In genomic region chr13:97434417-97435296, GRCh38 we compare ENCODE assay signal across 7 cellular contexts. TPM values are rescaled to one million over a fixed set of nuclear protein-coding genes. Genes with fewer than 3 reads are reported as not detected.
DNase-seq lines count a peak whose midpoint lies in the region; ATAC-seq lines count a peak whose summit lies in the region.

No MANE protein-coding gene starts in this region.

- H3K4me3 Mint-ChIP-seq in activated naive CD8-positive, alpha-beta T cell treated with anti-CD3 and anti-CD28 coated beads for 36 hours = peak overlapping the region; percentile 95

- H3K9me3 Mint-ChIP-seq in activated naive CD8-positive, alpha-beta T cell treated with anti-CD3 and anti-CD28 coated beads for 36 hours = no peaks in the 10 kb centered on the region

- DNase-seq in RPMI8226 = peak; percentile 32
- peak; percentile 43 for DNase-seq in activated naive CD8-positive, alpha-beta T cell treated with anti-CD3 and anti-CD28 coated beads for 36 hours
- peak; percentile 52 for DNase-seq in left ventricle myocardium superior
- DNase-seq in renal cortical epithelial cell (ENCODE audit: low read depth) = peak; percentile 8
- no peak for DNase-seq in AG08395 (ENCODE audit: low spot score)

- peaks cover 28% of the 10 kb centered on the region for H3K4me1 Mint-ChIP-seq in activated naive CD8-positive, alpha-beta T cell treated with anti-CD3 and anti-CD28 coated beads for 36 hours

- peaks cover 8% of the 10 kb centered on the region for H3K36me3 Mint-ChIP-seq in activated naive CD8-positive, alpha-beta T cell treated with anti-CD3 and anti-CD28 coated beads for 36 hours

- H3K27me3 Mint-ChIP-seq in activated naive CD8-positive, alpha-beta T cell treated with anti-CD3 and anti-CD28 coated beads for 36 hours = no peaks in the 10 kb centered on the region

- peak; percentile 6 for ATAC-seq in GM18498 (IDR thresholded peaks at IDR 0.05; ENCODE audit: unreplicated experiment)
- peak; percentile 0 for ATAC-seq in HG03039 (IDR thresholded peaks at IDR 0.05; ENCODE audit: unreplicated experiment)
- ATAC-seq in left ventricle myocardium superior = no peak

- intact Hi-C loops in left ventricle myocardium superior (cut with micrococcal nuclease) = loop anchor here (10.0 kb wide), 1 partner anchor 80 kb away; no protein-coding TSS in a partner anchor

- H3K27ac Mint-ChIP-seq in activated naive CD8-positive, alpha-beta T cell treated with anti-CD3 and anti-CD28 coated beads for 36 hours = peak overlapping the region; percentile 81

RNA-seq across cellular contexts. Expression of gene RAP2A, which starts 0.7 kb away (rescaled TPM):
- 10 to 100 TPM; 16.2 to 18.6 TPM for total RNA-seq in activated naive CD8-positive, alpha-beta T cell treated with anti-CD3 and anti-CD28 coated beads for 36 hours
- total RNA-seq in left ventricle myocardium superior = 15.5 TPM
- total RNA-seq in renal cortical epithelial cell = 32.1 and 38.2 TPM in 2 replicates
